1 cellular context compared by ENCODE assay signal in the genomic region with DNA sequence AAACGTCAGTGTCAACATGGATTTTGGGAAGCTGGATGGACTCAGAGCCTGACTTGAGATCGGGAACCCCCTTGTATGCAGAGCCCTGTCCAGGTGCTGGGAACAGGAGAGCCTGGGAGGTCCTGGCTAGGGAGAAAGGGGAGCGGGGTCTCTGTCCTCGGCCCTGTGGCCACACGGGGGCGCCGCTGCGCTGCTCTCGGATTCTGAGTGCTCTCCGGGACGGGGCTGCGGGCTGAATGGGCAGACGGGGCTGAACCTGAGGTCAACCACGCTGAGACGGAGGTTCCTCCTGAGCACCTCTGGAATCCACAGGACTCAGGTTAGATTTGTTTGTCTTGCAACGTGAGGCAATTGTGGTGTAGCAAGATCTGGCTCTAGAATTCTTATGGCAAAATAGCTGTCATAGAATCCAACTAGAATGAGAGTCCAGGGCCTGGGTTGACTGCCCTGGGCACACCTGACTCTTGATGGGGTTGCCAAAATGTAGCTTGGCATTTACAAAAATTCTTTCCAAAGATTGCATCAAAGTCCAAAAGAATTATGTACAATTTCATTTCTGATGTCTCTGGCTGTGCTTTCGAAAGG.
TF ChIP-seq lines count a peak whose summit lies in the region.

No MANE protein-coding gene starts in this region.

TF ChIP-seq in HEK293, 187 proteins besides CTCF, POLR2A, EP300 and RAD21 (continued from another document):
- TF ChIP-seq, protein P1, sequence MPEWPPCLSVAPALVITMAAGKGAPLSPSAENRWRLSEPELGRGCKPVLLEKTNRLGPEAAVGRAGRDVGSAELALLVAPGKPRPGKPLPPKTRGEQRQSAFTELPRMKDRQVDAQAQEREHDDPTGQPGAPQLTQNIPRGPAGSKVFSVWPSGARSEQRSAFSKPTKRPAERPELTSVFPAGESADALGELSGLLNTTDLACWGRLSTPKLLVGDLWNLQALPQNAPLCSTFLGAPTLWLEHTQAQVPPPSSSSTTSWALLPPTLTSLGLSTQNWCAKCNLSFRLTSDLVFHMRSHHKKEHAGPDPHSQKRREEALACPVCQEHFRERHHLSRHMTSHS (tag by site-specific recombination; IDR thresholded peaks at IDR 0.05), result no peak
- TF ChIP-seq GLI2 (tag by site-specific recombination; IDR thresholded peaks at IDR 0.05; ENCODE audit: borderline replicate concordance, low read depth), result no peak
- TF ChIP-seq, protein P2, sequence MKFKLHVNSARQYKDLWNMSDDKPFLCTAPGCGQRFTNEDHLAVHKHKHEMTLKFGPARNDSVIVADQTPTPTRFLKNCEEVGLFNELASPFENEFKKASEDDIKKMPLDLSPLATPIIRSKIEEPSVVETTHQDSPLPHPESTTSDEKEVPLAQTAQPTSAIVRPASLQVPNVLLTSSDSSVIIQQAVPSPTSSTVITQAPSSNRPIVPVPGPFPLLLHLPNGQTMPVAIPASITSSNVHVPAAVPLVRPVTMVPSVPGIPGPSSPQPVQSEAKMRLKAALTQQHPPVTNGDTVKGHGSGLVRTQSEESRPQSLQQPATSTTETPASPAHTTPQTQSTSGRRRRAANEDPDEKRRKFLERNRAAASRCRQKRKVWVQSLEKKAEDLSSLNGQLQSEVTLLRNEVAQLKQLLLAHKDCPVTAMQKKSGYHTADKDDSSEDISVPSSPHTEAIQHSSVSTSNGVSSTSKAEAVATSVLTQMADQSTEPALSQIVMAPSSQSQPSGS (tag by site-specific recombination; IDR thresholded peaks at IDR 0.05; ENCODE audit: low read depth), result no peak
- TF ChIP-seq ZNF654 (tag by site-specific recombination; IDR thresholded peaks at IDR 0.05; ENCODE audit: low read depth), result peak; percentile 72
- TF ChIP-seq, protein P3, sequence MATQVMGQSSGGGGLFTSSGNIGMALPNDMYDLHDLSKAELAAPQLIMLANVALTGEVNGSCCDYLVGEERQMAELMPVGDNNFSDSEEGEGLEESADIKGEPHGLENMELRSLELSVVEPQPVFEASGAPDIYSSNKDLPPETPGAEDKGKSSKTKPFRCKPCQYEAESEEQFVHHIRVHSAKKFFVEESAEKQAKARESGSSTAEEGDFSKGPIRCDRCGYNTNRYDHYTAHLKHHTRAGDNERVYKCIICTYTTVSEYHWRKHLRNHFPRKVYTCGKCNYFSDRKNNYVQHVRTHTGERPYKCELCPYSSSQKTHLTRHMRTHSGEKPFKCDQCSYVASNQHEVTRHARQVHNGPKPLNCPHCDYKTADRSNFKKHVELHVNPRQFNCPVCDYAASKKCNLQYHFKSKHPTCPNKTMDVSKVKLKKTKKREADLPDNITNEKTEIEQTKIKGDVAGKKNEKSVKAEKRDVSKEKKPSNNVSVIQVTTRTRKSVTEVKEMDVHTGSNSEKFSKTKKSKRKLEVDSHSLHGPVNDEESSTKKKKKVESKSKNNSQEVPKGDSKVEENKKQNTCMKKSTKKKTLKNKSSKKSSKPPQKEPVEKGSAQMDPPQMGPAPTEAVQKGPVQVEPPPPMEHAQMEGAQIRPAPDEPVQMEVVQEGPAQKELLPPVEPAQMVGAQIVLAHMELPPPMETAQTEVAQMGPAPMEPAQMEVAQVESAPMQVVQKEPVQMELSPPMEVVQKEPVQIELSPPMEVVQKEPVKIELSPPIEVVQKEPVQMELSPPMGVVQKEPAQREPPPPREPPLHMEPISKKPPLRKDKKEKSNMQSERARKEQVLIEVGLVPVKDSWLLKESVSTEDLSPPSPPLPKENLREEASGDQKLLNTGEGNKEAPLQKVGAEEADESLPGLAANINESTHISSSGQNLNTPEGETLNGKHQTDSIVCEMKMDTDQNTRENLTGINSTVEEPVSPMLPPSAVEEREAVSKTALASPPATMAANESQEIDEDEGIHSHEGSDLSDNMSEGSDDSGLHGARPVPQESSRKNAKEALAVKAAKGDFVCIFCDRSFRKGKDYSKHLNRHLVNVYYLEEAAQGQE (tag by site-specific recombination; IDR thresholded peaks at IDR 0.05), result peak; percentile 62
- no peak for TF ChIP-seq ZBTB7A (tag by site-specific recombination; IDR thresholded peaks at IDR 0.05; ENCODE audit: low read depth)
- no peak for TF ChIP-seq BCL11A (tag by site-specific recombination; IDR thresholded peaks at IDR 0.05; ENCODE audit: low read depth)
- no peak for TF ChIP-seq ZNF792 (tag by site-specific recombination; IDR thresholded peaks at IDR 0.05)
- TF ChIP-seq ZNF2 (tag by site-specific recombination; IDR thresholded peaks at IDR 0.05), result peak; percentile 56; the same call in 1 of the 2 replicates
- TF ChIP-seq IKZF3 (tag by site-specific recombination; IDR thresholded peaks at IDR 0.05), result peak; percentile 51; the same call in 1 of the 2 replicates
- no peak for TF ChIP-seq ZNF223 (tag by site-specific recombination; IDR thresholded peaks at IDR 0.05)
